8 cellular contexts compared by ENCODE assay signal in the genomic region with DNA sequence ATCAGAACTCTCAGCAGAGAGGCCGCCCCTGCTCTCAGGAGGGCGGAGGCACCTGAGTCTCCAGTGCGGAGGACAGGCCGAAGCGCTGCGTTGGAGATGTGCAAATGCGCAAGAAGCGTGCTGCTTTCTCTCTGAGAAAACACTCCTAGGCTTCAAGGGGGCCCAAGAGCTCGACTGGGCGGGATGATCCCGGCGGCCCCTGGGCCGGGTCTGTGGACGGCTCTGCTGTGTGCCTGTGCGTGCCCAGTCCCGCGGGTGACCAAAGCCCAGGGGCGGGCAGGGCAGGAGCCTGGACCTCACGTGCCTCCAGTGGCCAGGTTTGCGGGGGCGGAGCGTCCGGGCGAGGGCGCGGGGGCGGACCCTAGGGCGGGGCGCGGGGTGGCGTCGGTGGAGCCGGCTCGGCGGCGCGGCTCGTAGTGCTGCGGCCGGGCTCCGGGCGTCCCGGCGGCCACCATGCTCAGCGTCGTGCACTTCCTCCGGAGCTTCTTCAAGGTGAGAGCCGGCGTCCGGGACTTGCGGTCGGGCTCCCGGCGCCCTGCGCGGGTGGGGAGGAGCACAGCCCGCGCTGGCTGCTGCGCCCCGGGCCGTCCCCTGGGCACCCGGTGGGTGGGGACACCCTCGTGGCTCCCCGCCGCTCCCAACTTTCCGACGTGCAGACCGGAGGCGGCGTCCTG. TPM values are rescaled to one million over a fixed set of nuclear protein-coding genes. Genes with fewer than 3 reads are reported as not detected.
DNase-seq lines count a peak whose midpoint lies in the region; ATAC-seq and TF ChIP-seq lines count a peak whose summit lies in the region.

A gene with protein sequence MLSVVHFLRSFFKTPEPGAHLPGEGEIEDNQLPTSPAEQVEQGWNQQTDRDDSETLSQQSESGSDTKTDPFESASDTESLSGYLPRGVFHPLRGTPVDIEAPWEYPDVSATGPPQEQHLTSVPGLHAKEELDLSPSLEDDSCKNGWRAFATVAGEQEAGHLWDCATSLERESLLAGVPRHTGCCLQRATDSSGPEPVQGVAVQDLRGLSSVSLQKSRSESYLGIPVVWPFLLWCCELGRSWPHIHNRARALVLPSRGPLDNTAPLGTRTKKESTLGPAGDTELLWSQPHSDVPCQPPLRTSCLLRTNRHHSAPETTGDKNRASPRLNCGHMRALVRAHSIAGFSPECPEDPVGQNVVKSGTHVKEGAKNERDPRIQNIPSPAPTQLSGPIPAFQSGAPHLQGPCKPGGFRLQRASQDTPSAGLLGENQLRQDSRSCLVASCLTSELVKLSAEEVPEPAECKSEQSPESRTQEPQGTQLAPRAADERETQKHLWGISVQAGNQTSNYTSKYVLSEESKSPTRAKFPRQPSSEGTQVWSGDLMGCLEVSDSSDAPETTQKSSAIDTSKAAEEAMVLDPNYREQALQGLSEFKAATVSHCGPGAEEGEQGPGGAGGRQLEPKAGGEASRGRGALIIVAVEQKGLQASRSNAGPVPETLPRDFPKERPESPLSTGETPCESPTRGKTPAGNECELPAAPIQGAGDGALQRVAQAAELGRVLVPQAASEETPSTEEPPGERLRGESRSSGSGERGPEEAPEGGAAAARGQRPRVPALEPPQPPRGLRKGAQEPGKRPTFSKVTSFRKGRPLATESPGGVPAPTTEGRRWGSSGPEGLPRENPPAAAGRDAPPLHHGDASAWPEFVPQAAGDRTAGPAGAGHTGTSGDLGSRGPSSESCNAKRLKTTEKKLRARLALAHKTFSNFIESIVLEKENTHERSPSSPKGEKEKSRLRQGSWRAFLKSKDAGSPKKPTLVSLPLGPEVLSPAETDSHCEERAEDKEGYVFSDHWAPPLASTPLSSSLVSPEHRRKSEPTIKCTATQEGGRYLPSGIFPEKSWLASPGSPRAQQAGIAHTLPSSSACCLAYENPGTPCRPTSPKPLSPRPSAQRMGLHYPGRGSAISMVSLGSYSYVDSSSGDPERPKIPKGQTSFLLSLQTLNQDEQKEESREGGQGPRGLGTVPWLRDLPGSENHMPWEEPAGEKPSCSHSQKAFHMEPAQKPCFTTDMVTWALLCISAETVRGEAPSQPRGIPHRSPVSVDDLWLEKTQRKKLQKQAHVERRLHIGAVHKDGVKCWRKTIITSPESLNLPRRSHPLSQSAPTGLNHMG (N-terminal part only) (plus strand): TSS at position 414 of the 674 bp plus-strand sequence. CDS start 40 bp downstream, at position 454.

- no peak within 1 kb of the TSS for H3K9ac ChIP-seq in IMR-90 (ENCODE audit: low read depth, low read length)

- peak within 1 kb of the TSS; percentile 74 for H2AFZ ChIP-seq in IMR-90 (replicated peaks; ENCODE audit: low read length, poor library complexity)

- no TSS peak for BruUV-seq in IMR-90 (replicated peaks; lab: Mats Ljungman, UMichigan)

- no peak within 1 kb of the TSS for H3K4ac ChIP-seq in IMR-90 (ENCODE audit: low read depth, low read length)

- no peaks in the 10 kb centered on the region for H3K36me3 ChIP-seq in IMR-90 (ENCODE audit: control insufficient read depth, insufficient read depth, low read length)
- no peaks in the 10 kb centered on the region for H3K36me3 ChIP-seq in ascending aorta

- POLR2A ChIA-PET in IMR-90 (lab: Charles Lee; ENCODE audit: unreplicated experiment), result no interaction called here

- TF ChIP-seq CTCF in IMR-90 (conservative IDR thresholded peaks at IDR 0.05; ENCODE audit: low read depth, low read length), result no peak
- TF ChIP-seq CTCF in ascending aorta (IDR thresholded peaks at IDR 0.05), result no peak

- no peak within 1 kb of the TSS for H2BK20ac ChIP-seq in IMR-90 (ENCODE audit: low read depth, low read length)

- H3K4me1 Mint-ChIP-seq in immature natural killer cell, result no peaks in the 10 kb centered on the region
- H3K4me1 Mint-ChIP-seq in stimulated activated naive CD8-positive, alpha-beta T cell treated with anti-CD3 and anti-CD28 coated beads, Interleukin-15, Interleukin-2, amounts not matched to agents 100 ng/mL and 50 ng/mL, for 24 hours (ENCODE audit: low read depth), result no peaks in the 10 kb centered on the region

- no peaks in the 10 kb centered on the region for H4K20me1 ChIP-seq in IMR-90 (ENCODE audit: insufficient read depth, low read length)

- intact Hi-C loops in IMR-90 (cut with micrococcal nuclease), result no loop called here
- intact Hi-C loops in ascending aorta (cut with DNase I), result no loop called here

- no peak within 1 kb of the TSS for H3K27ac Mint-ChIP-seq in immature natural killer cell
- no peak within 1 kb of the TSS for H3K27ac Mint-ChIP-seq in stimulated activated naive CD8-positive, alpha-beta T cell treated with anti-CD3 and anti-CD28 coated beads, Interleukin-15, Interleukin-2, amounts not matched to agents 100 ng/mL and 50 ng/mL, for 24 hours

- peak within 1 kb of the TSS in 3 of 5 donors; percentile 21 to 30 (median 26) for H3K4me3 Mint-ChIP-seq in immature natural killer cell
- H3K4me3 Mint-ChIP-seq in stimulated activated naive CD8-positive, alpha-beta T cell treated with anti-CD3 and anti-CD28 coated beads, Interleukin-15, Interleukin-2, amounts not matched to agents 100 ng/mL and 50 ng/mL, for 24 hours, result peak within 1 kb of the TSS; percentile 26

- H3K36me3 Mint-ChIP-seq in immature natural killer cell, result no peaks in the 10 kb centered on the region
- H3K36me3 Mint-ChIP-seq in stimulated activated naive CD8-positive, alpha-beta T cell treated with anti-CD3 and anti-CD28 coated beads, Interleukin-15, Interleukin-2, amounts not matched to agents 100 ng/mL and 50 ng/mL, for 24 hours (ENCODE audit: low read depth), result no peaks in the 10 kb centered on the region

- H3K14ac ChIP-seq in IMR-90 (replicated peaks; ENCODE audit: low read depth, low read length), result no peak within 1 kb of the TSS

- peaks cover 7 to 16% (median 16%) of the 10 kb centered on the region in 3 donors for H3K27me3 Mint-ChIP-seq in immature natural killer cell (ENCODE audit: low read depth in 3 of 3)
- peaks cover 48% of the 10 kb centered on the region for H3K27me3 Mint-ChIP-seq in stimulated activated naive CD8-positive, alpha-beta T cell treated with anti-CD3 and anti-CD28 coated beads, Interleukin-15, Interleukin-2, amounts not matched to agents 100 ng/mL and 50 ng/mL, for 24 hours

- H4K5ac ChIP-seq in IMR-90 (ENCODE audit: low read depth, low read length), result no peak within 1 kb of the TSS

- H4K8ac ChIP-seq in IMR-90 (ENCODE audit: low read depth in 2 of 2, low read length in 2 of 2), result no peak within 1 kb of the TSS

- no peak within 1 kb of the TSS for H2AK5ac ChIP-seq in IMR-90 (ENCODE audit: low read depth, low read length)

- peak; percentile 55 for ATAC-seq in IMR-90 (ENCODE audit: low read depth)
- ATAC-seq in GM19324 (IDR thresholded peaks at IDR 0.05; ENCODE audit: low FRiP score, unreplicated experiment), result no peak

- H3K27me3 ChIP-seq in IMR-90 (ENCODE audit: control insufficient read depth, insufficient read depth, low read length) (peaks cover 23% of the 10 kb centered on the region), ascending aorta (peaks cover 6% of the 10 kb centered on the region)

- in situ Hi-C loops in IMR-90 (cut with MboI; ENCODE audit: low sequenced_read_pairs), result no loop called here

- no peaks in the 10 kb centered on the region for H3K9me3 ChIP-seq in IMR-90 (ENCODE audit: control insufficient read depth, insufficient read depth, low read length)
- H3K9me3 ChIP-seq in ascending aorta, result no peaks in the 10 kb centered on the region

- 13% methylated on average over 41 of the region's 70 CpGs; no CpG with 5 or more reads in 1 of the 2 experiments for WGBS in IMR-90 (ENCODE audit: extremely low coverage in 2 of 2, insufficient read length in 1 of 2), 2 experiments

- no peaks in the 10 kb centered on the region for H3K4me1 ChIP-seq in IMR-90 (ENCODE audit: control insufficient read depth, insufficient read depth, low read length)
- peaks cover 0 to 3% of the 10 kb centered on the region in 2 donors for H3K4me1 ChIP-seq in ascending aorta

- H3K56ac ChIP-seq in IMR-90 (ENCODE audit: extremely low read depth, insufficient read depth, low read length), result no peak within 1 kb of the TSS

- dilution Hi-C loops in IMR-90 (cut with HindIII; ENCODE audit: low sequenced_read_pairs, unreplicated experiment), result no loop called here

- H2BK15ac ChIP-seq in IMR-90 (ENCODE audit: low read depth, low read length), result no peak within 1 kb of the TSS

- CTCF ChIA-PET in IMR-90 (lab: Yijun Ruan, JAX), result no interaction called here

- H3K4me2 ChIP-seq in IMR-90 (ENCODE audit: low read depth, low read length), result no peak within 1 kb of the TSS

- peak; percentile 37 for DNase-seq in activated CD4-positive, alpha-beta T cell treated with anti-CD3 and anti-CD28 coated beads for 48 hours
- no peak for DNase-seq in activated CD4-positive, alpha-beta T cell treated with anti-CD3 and anti-CD28 coated beads for 1 hour
- DNase-seq in IMR-90 (no peak), ascending aorta (ENCODE audit: low spot score in 2 of 2) (no peak), immature natural killer cell (peak in 1 of 3 donors; percentile 8)
- DNase-seq in activated CD4-positive, CD25-positive, alpha-beta regulatory T cell (lab: John Stamatoyannopoulos, UW), result no peak

- no peak within 1 kb of the TSS for H2AK9ac ChIP-seq in IMR-90 (replicated peaks; ENCODE audit: low read depth, low read length, poor library complexity)

- H3K4me3 ChIP-seq in IMR-90 (ENCODE audit: insufficient read depth, low read depth, low read length), result no peak within 1 kb of the TSS
- H3K4me3 ChIP-seq in ascending aorta, result peak within 1 kb of the TSS; percentile 40 to 60

- no peak within 1 kb of the TSS for H3K23ac ChIP-seq in IMR-90 (ENCODE audit: low read depth, low read length)

- H3K79me1 ChIP-seq in IMR-90 (ENCODE audit: low read depth in 1 of 2, low read length in 2 of 2), result no peaks in the 10 kb centered on the region

- no peak for TF ChIP-seq POLR2A in IMR-90 (IDR thresholded peaks at IDR 0.05; ENCODE audit: low read depth, low read length)

- TF ChIP-seq RAD21 in IMR-90 (IDR thresholded peaks at IDR 0.05; ENCODE audit: low read length), result no peak

- H2BK5ac ChIP-seq in IMR-90 (ENCODE audit: low read depth, low read length, poor library complexity, severe bottlenecking), result no peak within 1 kb of the TSS

- no peak within 1 kb of the TSS for H2BK120ac ChIP-seq in IMR-90 (ENCODE audit: low read depth, low read length)

- no peaks in the 10 kb centered on the region for H3K9me1 ChIP-seq in IMR-90 (ENCODE audit: insufficient read depth, low read length)

- H4K91ac ChIP-seq in IMR-90 (ENCODE audit: insufficient read depth, low read depth, low read length), result no peak within 1 kb of the TSS

- H3K27ac ChIP-seq in IMR-90 (ENCODE audit: insufficient read depth, low read length) (no peak within 1 kb of the TSS), ascending aorta (no peak within 1 kb of the TSS)

- no peak within 1 kb of the TSS for H3K18ac ChIP-seq in IMR-90 (ENCODE audit: low read depth, low read length)

- H3K9me3 Mint-ChIP-seq in immature natural killer cell, result no peaks in the 10 kb centered on the region
- H3K9me3 Mint-ChIP-seq in stimulated activated naive CD8-positive, alpha-beta T cell treated with anti-CD3 and anti-CD28 coated beads, Interleukin-15, Interleukin-2, amounts not matched to agents 100 ng/mL and 50 ng/mL, for 24 hours, result no peaks in the 10 kb centered on the region

RNA-seq across cellular contexts. Expression of the gene that starts here (rescaled TPM):
- total RNA-seq in IMR-90 (2012; rRNA removed) (2.7 and 3.3 TPM in 2 replicates), ascending aorta (9.6 TPM)
- polyA plus RNA-seq in IMR-90 (2012; rRNA removed) (5.0 and 6.5 TPM in 2 replicates), immature natural killer cell (not detected)
- polyA plus RNA-seq in IMR-90 (2012; cell fraction: cytosol; rRNA removed), result 1.7 and 5.6 TPM in 2 replicates
- 19.3 and 36.1 TPM in 2 replicates for polyA plus RNA-seq in IMR-90 (2012; cell fraction: nucleus; rRNA removed; ENCODE audit: low replicate concordance)
